In genomic region chr7:133029463-133029862, GRCh38 we compare ENCODE assay signal across 18 cellular contexts.
"Had no signal": no experiment of that assay in that cellular context is flagged by ENCODE, and none has a peak within 500 bp of the region (broad histone marks: within the 10 kb centered on the region; RNA-seq: fewer than 3 reads in every experiment).

No MANE protein-coding gene starts in this region.

- H3K9me3 ChIP-seq: esophagus muscularis mucosa, vagina had no signal

- H3K27ac Mint-ChIP-seq: activated naive CD4-positive, alpha-beta T cell treated with anti-CD3 and anti-CD28 coated beads, Interleukin-2, amount 10 ng/mL, durations not matched to agents 7 days and 5 days; dendritic cell treated with granulocyte-macrophage colony-stimulating factor and Interleukin-4, amounts not matched to agents 40 ng/mL and 50 ng/mL, for 4 days had no signal

- H3K27me3 Mint-ChIP-seq: activated naive CD4-positive, alpha-beta T cell treated with anti-CD3 and anti-CD28 coated beads, Interleukin-2, amount 10 ng/mL, durations not matched to agents 7 days and 5 days; dendritic cell treated with granulocyte-macrophage colony-stimulating factor and Interleukin-4, amounts not matched to agents 40 ng/mL and 50 ng/mL, for 4 days had no signal

- H3K27ac ChIP-seq: esophagus muscularis mucosa, heart right ventricle, sigmoid colon, vagina had no signal

- DNase-seq: activated effector memory CD4-positive, alpha-beta T cell treated with Interleukin-2 at 50 U/mL for 16 hours; activated naive CD4-positive, alpha-beta T cell treated with anti-CD3 and anti-CD28 coated beads, Interleukin-2, amount 10 ng/mL, durations not matched to agents 7 days and 5 days; activated T-cell treated with anti-CD3 and anti-CD28 coated beads for 4 hours; effector CD8-positive, alpha-beta T cell; heart right ventricle; kidney glomerular epithelial cell; left ventricle myocardium inferior; occipital lobe; posterior cingulate gyrus; sigmoid colon; stimulated activated CD4-positive, alpha-beta T cell treated with anti-CD3 and anti-CD28 coated beads, Interleukin-4, amount 100 ng/mL, for 24 hours; stimulated activated naive CD4-positive, alpha-beta T cell; substantia nigra; trophoblast cell had no signal

- ATAC-seq: activated CD4-positive, CD25-positive, alpha-beta regulatory T cell treated with anti-CD3 and anti-CD28 coated beads, Interleukin-2, amount 50 U/mL, for 24 hours had no signal

- H3K4me3 Mint-ChIP-seq: activated naive CD4-positive, alpha-beta T cell treated with anti-CD3 and anti-CD28 coated beads, Interleukin-2, amount 10 ng/mL, durations not matched to agents 7 days and 5 days; dendritic cell treated with granulocyte-macrophage colony-stimulating factor and Interleukin-4, amounts not matched to agents 40 ng/mL and 50 ng/mL, for 4 days had no signal

- H3K27me3 ChIP-seq: esophagus muscularis mucosa, heart right ventricle, sigmoid colon, vagina had no signal

- H3K4me3 ChIP-seq: esophagus muscularis mucosa, heart right ventricle, left ventricle myocardium inferior, sigmoid colon, vagina had no signal

- H3K36me3 ChIP-seq: esophagus muscularis mucosa, heart right ventricle, left ventricle myocardium inferior, sigmoid colon, vagina had no signal
